In genomic region chr22:48644997-48645396, GRCh38 we compare ENCODE assay signal across 23 cellular contexts.
"Had no signal": no experiment of that assay in that cellular context is flagged by ENCODE, and none has a peak within 500 bp of the region (broad histone marks: within the 10 kb centered on the region; RNA-seq: fewer than 3 reads in every experiment).

No MANE protein-coding gene starts in this region.

- H3K9me3 Mint-ChIP-seq: activated naive CD4-positive, alpha-beta T cell treated with anti-CD3 and anti-CD28 coated beads, Interleukin-2, amount 50 U/mL, for 24 hours; WTC11 had no signal

- H3K4me3 Mint-ChIP-seq: activated CD8-positive, alpha-beta T cell treated with anti-CD3 and anti-CD28 coated beads, Interleukin-2, amount 10 ng/mL, durations not matched to agents 7 days and 5 days; activated naive CD4-positive, alpha-beta T cell treated with anti-CD3 and anti-CD28 coated beads, Interleukin-2, amount 50 U/mL, for 24 hours; T-helper 17 cell; WTC11 had no signal

- H3K27ac Mint-ChIP-seq: activated CD8-positive, alpha-beta T cell treated with anti-CD3 and anti-CD28 coated beads, Interleukin-2, amount 10 ng/mL, durations not matched to agents 7 days and 5 days; T-helper 17 cell; WTC11 had no signal

- H3K27me3 Mint-ChIP-seq: activated naive CD4-positive, alpha-beta T cell treated with anti-CD3 and anti-CD28 coated beads, Interleukin-2, amount 50 U/mL, for 24 hours; T-helper 17 cell had no signal

- DNase-seq: activated CD4-positive, alpha-beta T cell treated with anti-CD3 and anti-CD28 coated beads for 48 hours; activated CD4-positive, alpha-beta T cell treated with anti-CD3 and anti-CD28 coated beads, Interleukin-2, amount 50 U/mL, for 4 hours; activated CD4-positive, CD25-positive, alpha-beta regulatory T cell treated with anti-CD3 and anti-CD28 coated beads, Interleukin-2, amount 50 U/mL, for 72 hours; activated CD8-positive, alpha-beta memory T cell treated with anti-CD3 and anti-CD28 coated beads, Interleukin-2, amount 50 U/mL, for 48 hours; activated CD8-positive, alpha-beta T cell treated with anti-CD3 and anti-CD28 coated beads, Interleukin-2, amount 10 ng/mL, durations not matched to agents 7 days and 5 days; activated effector memory CD4-positive, alpha-beta T cell treated with Interleukin-2 at 50 U/mL for 16 hours; activated naive CD4-positive, alpha-beta T cell; activated T-cell treated with anti-CD3 and anti-CD28 coated beads, Interleukin-2, amount 50 U/mL, for 1 hour; aorta; central memory CD4-positive, alpha-beta T cell; MG63; MV-4-11; NCI-H1694; NCI-H2029; NCI-H345; NCI-H510A; NCI-H526 treated with DMSO at 0.1 percent for 48 hours; PC-9; SHP77 treated with DMSO at 0.1 percent for 48 hours; T-helper 17 cell; T-helper 9 cell had no signal

- ATAC-seq: activated CD8-positive, alpha-beta T cell treated with anti-CD3 and anti-CD28 coated beads, Interleukin-2, amount 10 ng/mL, durations not matched to agents 7 days and 5 days; T-helper 17 cell; WTC11 had no signal

- H3K36me3 Mint-ChIP-seq: activated naive CD4-positive, alpha-beta T cell treated with anti-CD3 and anti-CD28 coated beads, Interleukin-2, amount 50 U/mL, for 24 hours; WTC11 had no signal

- H3K4me1 Mint-ChIP-seq: activated naive CD4-positive, alpha-beta T cell treated with anti-CD3 and anti-CD28 coated beads, Interleukin-2, amount 50 U/mL, for 24 hours; T-helper 17 cell; WTC11 had no signal
